In the genomic region with DNA sequence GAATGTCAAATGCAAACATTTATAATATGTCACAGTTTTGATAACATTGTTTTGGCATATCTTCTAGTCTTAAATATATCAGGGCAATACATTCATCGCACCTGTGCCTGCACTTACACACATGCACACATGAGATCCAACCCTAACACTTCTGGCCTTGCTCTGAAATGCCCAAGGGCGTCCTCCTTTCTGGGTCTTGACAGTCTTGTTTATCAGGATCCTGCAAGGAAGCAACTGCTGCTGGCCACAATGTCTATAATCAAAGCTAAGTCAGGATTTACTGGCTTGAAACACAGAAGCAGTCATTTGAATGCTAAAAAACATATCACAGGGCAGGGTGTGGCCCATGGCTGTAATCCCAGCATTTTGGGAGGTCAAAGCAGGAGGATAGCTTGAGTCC, we compare ENCODE assay signal across 10 cellular contexts. TPM values are rescaled to one million over a fixed set of nuclear protein-coding genes. Genes with fewer than 3 reads are reported as not detected.
"Had no signal": no experiment of that assay in that cellular context is flagged by ENCODE, and none has a peak within 500 bp of the region (broad histone marks: within the 10 kb centered on the region; RNA-seq: fewer than 3 reads in every experiment).

No MANE protein-coding gene starts in this region.

- H3K4me1 ChIP-seq: HAP-1 had no signal

- DNase-seq: GM23248, GOT3, H7, HFFc6 had no signal

- H3K27ac Mint-ChIP-seq: HFFc6 had no signal

- H3K27ac ChIP-seq: GM23248, HL-60 had no signal

- H3K9me3 ChIP-seq: HAP-1 had no signal

- H3K4me3 ChIP-seq: GM23248, HAP-1 had no signal

- H3K27me3 Mint-ChIP-seq: IgD-negative memory B cell had no signal

- H3K4me3 Mint-ChIP-seq: HFFc6, IgD-negative memory B cell had no signal

- ATAC-seq: HCT116, HepG2 had no signal

- H3K36me3 Mint-ChIP-seq: IgD-negative memory B cell had no signal

- H2AFZ ChIP-seq: GM23248 had no signal

- H3K9ac ChIP-seq: GM23248 had no signal

- H3K36me3 ChIP-seq: HAP-1 had no signal

RNA-seq across cellular contexts. Expression of gene FAM50B, which starts 32.9 kb away (rescaled TPM):
- total RNA-seq: HepG2, HT1080 had no signal
